9 cellular contexts compared by ENCODE assay signal in genomic region chr9:116123171-116123570, GRCh38. TPM values are rescaled to one million over a fixed set of nuclear protein-coding genes. Genes with fewer than 3 reads are reported as not detected.
"Had no signal": no experiment of that assay in that cellular context is flagged by ENCODE, and none has a peak within 500 bp of the region (broad histone marks: within the 10 kb centered on the region; RNA-seq: fewer than 3 reads in every experiment).

No MANE protein-coding gene starts in this region.

- H3K4me3 ChIP-seq: K562 had no signal

- FAIRE-seq: HepG2, HTR-8/SVneo, K562 had no signal

- H3K9ac ChIP-seq: KMS-11 had no signal

- H3K27ac ChIP-seq: HL-60, KMS-11 had no signal

- ATAC-seq: HepG2, K562 had no signal

- DNase-seq: IMR-90, KBM-7, KG1 had no signal

RNA-seq across cellular contexts. Expression of gene PAPPA, which starts 30.4 kb away (rescaled TPM):
- total RNA-seq: HT-29 had no signal
